17 cellular contexts compared by ENCODE assay signal in genomic region chr1:245680395-245680794, GRCh38.
DNase-seq lines count a peak whose midpoint lies in the region; ATAC-seq and TF ChIP-seq lines count a peak whose summit lies in the region.
"Had no signal": no experiment of that assay in that cellular context is flagged by ENCODE, and none has a peak within 500 bp of the region (broad histone marks: within the 10 kb centered on the region; RNA-seq: fewer than 3 reads in every experiment).

No MANE protein-coding gene starts in this region.

- no peaks in the 10 kb centered on the region for H3K27me3 ChIP-seq in DOHH2 (ENCODE audit: control insufficient read depth, low read length)
- no peaks in the 10 kb centered on the region for H3K27me3 ChIP-seq in Peyer's patch

- DNase-seq in Peyer's patch (peak in 2 of 3 donors; percentile 15 to 29), memory B cell (ENCODE audit: low spot score in 2 of 2) (no peak), OCI-M2 (lab: John Stamatoyannopoulos, UW; ENCODE audit: unreplicated experiment) (no peak), coronary artery (ENCODE audit: low spot score) (no peak)
- no peak for DNase-seq in stimulated activated naive B cell treated with anti-CD40 and anti-IgM and Interleukin-4, amounts not matched to agents 10 μg/mL and 1 μg/mL and 100 μg/mL, for 72 hours
- DNase-seq: CD8-positive, alpha-beta T cell; DND-41; HCEC 1CT; NCI-H1417 treated with DMSO at 0.1 percent for 48 hours; NCI-H1930; NCI-H2171; NCI-H748 treated with DMSO at 0.1 percent for 48 hours; PC-3 had no signal

- H3K4me3 ChIP-seq in DOHH2 (ENCODE audit: low read length) (no peak overlapping the region), Peyer's patch (no peak overlapping the region), coronary artery (no peak overlapping the region)
- H3K4me3 ChIP-seq: GM12878, K562 had no signal

- no peaks in the 10 kb centered on the region for H3K36me3 Mint-ChIP-seq in memory B cell
- peaks cover 3 to 4% of the 10 kb centered on the region in 2 donors for H3K36me3 Mint-ChIP-seq in stimulated activated naive B cell treated with anti-CD40 and anti-IgM and Interleukin-4, amounts not matched to agents 10 μg/mL and 1 μg/mL and 100 μg/mL, for 72 hours
- H3K36me3 Mint-ChIP-seq: CD8-positive, alpha-beta T cell had no signal

- H3K36me3 ChIP-seq in DOHH2 (ENCODE audit: control insufficient read depth, low read length), result no peaks in the 10 kb centered on the region
- H3K36me3 ChIP-seq in Peyer's patch, result no peaks in the 10 kb centered on the region

- H3K4me1 ChIP-seq in DOHH2 (ENCODE audit: control insufficient read depth, low read length) (peaks cover 18% of the 10 kb centered on the region), Peyer's patch (no peaks in the 10 kb centered on the region)

- no peaks in the 10 kb centered on the region for H3F3A ChIP-seq in DOHH2 (ENCODE audit: control insufficient read depth, insufficient read depth)

- TF ChIP-seq CTCF in DOHH2 (IDR thresholded peaks at IDR 0.05; ENCODE audit: low read depth, low read length, poor library complexity, severe bottlenecking) (no peak), Peyer's patch (IDR thresholded peaks at IDR 0.05) (no peak), coronary artery (IDR thresholded peaks at IDR 0.05) (no peak)

- no peaks in the 10 kb centered on the region for H3K27me3 Mint-ChIP-seq in memory B cell
- H3K27me3 Mint-ChIP-seq in stimulated activated naive B cell treated with anti-CD40 and anti-IgM and Interleukin-4, amounts not matched to agents 10 μg/mL and 1 μg/mL and 100 μg/mL, for 72 hours, result no peaks in the 10 kb centered on the region

- peak; percentile 62 for ATAC-seq in memory B cell (ENCODE audit: low read depth)
- peak; percentile 35 to 38 for ATAC-seq in stimulated activated naive B cell treated with anti-CD40 and anti-IgM and Interleukin-4, amounts not matched to agents 10 μg/mL and 1 μg/mL and 100 μg/mL, for 72 hours (replicated peaks)
- ATAC-seq in HG02852 (IDR thresholded peaks at IDR 0.05; ENCODE audit: unreplicated experiment), result no peak
- ATAC-seq: CD8-positive, alpha-beta T cell; K562; PC-3 had no signal

- TF ChIP-seq POLR2A in Peyer's patch (IDR thresholded peaks at IDR 0.05), result no peak

- H3K27ac Mint-ChIP-seq in memory B cell, result peak overlapping the region; percentile 76
- peak overlapping the region; percentile 65 for H3K27ac Mint-ChIP-seq in stimulated activated naive B cell treated with anti-CD40 and anti-IgM and Interleukin-4, amounts not matched to agents 10 μg/mL and 1 μg/mL and 100 μg/mL, for 72 hours
- H3K27ac Mint-ChIP-seq: CD8-positive, alpha-beta T cell had no signal

- no peaks in the 10 kb centered on the region for H4K20me1 ChIP-seq in DOHH2 (ENCODE audit: control insufficient read depth, insufficient read depth, low read depth, low read length)

- no peaks in the 10 kb centered on the region for H3K9me3 Mint-ChIP-seq in memory B cell
- no peaks in the 10 kb centered on the region for H3K9me3 Mint-ChIP-seq in stimulated activated naive B cell treated with anti-CD40 and anti-IgM and Interleukin-4, amounts not matched to agents 10 μg/mL and 1 μg/mL and 100 μg/mL, for 72 hours
- H3K9me3 Mint-ChIP-seq: CD8-positive, alpha-beta T cell had no signal

- H3K79me2 ChIP-seq in DOHH2 (ENCODE audit: control insufficient read depth, low read length), result no peaks in the 10 kb centered on the region

- peak overlapping the region; percentile 37 for H3K4me2 ChIP-seq in DOHH2 (ENCODE audit: low read length)

- peak overlapping the region; percentile 48 for H3K4me3 Mint-ChIP-seq in memory B cell
- no peak overlapping the region for H3K4me3 Mint-ChIP-seq in stimulated activated naive B cell treated with anti-CD40 and anti-IgM and Interleukin-4, amounts not matched to agents 10 μg/mL and 1 μg/mL and 100 μg/mL, for 72 hours
- H3K4me3 Mint-ChIP-seq: CD8-positive, alpha-beta T cell had no signal

- H3K27ac ChIP-seq in DOHH2 (ENCODE audit: low read depth, low read length), result no peak overlapping the region
- H3K27ac ChIP-seq in Peyer's patch, result no peak overlapping the region
- no peak overlapping the region for H3K27ac ChIP-seq in coronary artery

- no peaks in the 10 kb centered on the region for H3K9me3 ChIP-seq in DOHH2 (ENCODE audit: control insufficient read depth, insufficient read depth, low read length)
- no peaks in the 10 kb centered on the region for H3K9me3 ChIP-seq in Peyer's patch

- no peaks in the 10 kb centered on the region for H3K9me2 ChIP-seq in DOHH2 (replicated peaks; ENCODE audit: control insufficient read depth, low read length)

- H3K4me1 Mint-ChIP-seq in memory B cell, result peaks cover 14% of the 10 kb centered on the region
- peaks cover 9 to 12% of the 10 kb centered on the region in 2 donors for H3K4me1 Mint-ChIP-seq in stimulated activated naive B cell treated with anti-CD40 and anti-IgM and Interleukin-4, amounts not matched to agents 10 μg/mL and 1 μg/mL and 100 μg/mL, for 72 hours

Comparison
In these comparisons a context has a peak if more than half of its experiments do, and no peak if none do; other contexts are left out.
1. DNase-seq: peak in Peyer's patch (2 of 3); none in memory B cell (0 of 2), stimulated activated naive B cell treated with anti-CD40 and anti-IgM and Interleukin-4, amounts not matched to agents 10 μg/mL and 1 μg/mL and 100 μg/mL, for 72 hours (single experiment), OCI-M2 (single experiment) and coronary artery (single experiment).